Comparison of ENCODE assay signal across 8 cellular contexts in genomic region chr6:159720708-159721107, GRCh38. TPM values are rescaled to one million over a fixed set of nuclear protein-coding genes. Genes with fewer than 3 reads are reported as not detected.
DNase-seq lines count a peak whose midpoint lies in the region; FAIRE-seq and TF ChIP-seq lines count a peak whose summit lies in the region.

No MANE protein-coding gene starts in this region.

- H3K79me2 ChIP-seq in SU-DHL-6 (ENCODE audit: insufficient read depth, low read length) = peaks cover 49% of the 10 kb centered on the region

- DNase-seq in NCI-H2029 (lab: John Stamatoyannopoulos, UW) = peak; percentile 63
- no peak for DNase-seq in NCI-H2029 treated with DMSO at 0.1 percent for 48 hours (lab: John Stamatoyannopoulos, UW)
- DNase-seq in erythroblast (lab: John Stamatoyannopoulos, UW) = peak; percentile 42 to 69
- peak; percentile 60 for DNase-seq in small intestine
- DNase-seq in GDM1 (lab: John Stamatoyannopoulos, UW) = no peak
- no peak for DNase-seq in SIG-M5 treated with dmso at 0.1 percent for 504 hours (lab: John Stamatoyannopoulos, UW; ENCODE audit: unreplicated experiment)

- H4K20me1 ChIP-seq in SU-DHL-6 (ENCODE audit: low read depth, low read length) = no peaks in the 10 kb centered on the region

- TF ChIP-seq CTCF in HEK293 (tag by site-specific recombination; IDR thresholded peaks at IDR 0.05) (peak; percentile 33; the same call in 1 of the 2 replicates), SU-DHL-6 (IDR thresholded peaks at IDR 0.05; ENCODE audit: insufficient read depth, low read length, poor library complexity, severe bottlenecking) (peak; percentile 23)

- no peak overlapping the region for H3K9ac ChIP-seq in SU-DHL-6 (ENCODE audit: low read length)

- no peaks in the 10 kb centered on the region for H3K27me3 ChIP-seq in SU-DHL-6 (ENCODE audit: low read length)
- H3K27me3 ChIP-seq in small intestine (ENCODE audit: control insufficient read depth in 2 of 2, insufficient read depth in 2 of 2, low read length in 2 of 2) = no peaks in the 10 kb centered on the region

- no peak overlapping the region for H3K27ac ChIP-seq in HEK293 (ENCODE audit: extremely low read depth, low read depth, low read length)
- H3K27ac ChIP-seq in SU-DHL-6 (ENCODE audit: low read depth, low read length) = no peak overlapping the region
- no peak overlapping the region for H3K27ac ChIP-seq in small intestine (ENCODE audit: low read depth in 1 of 2, low read length in 1 of 2)

- no peak for FAIRE-seq in small intestine (lab: Jason Lieb, UNC)

- no peak overlapping the region for H3K4me2 ChIP-seq in SU-DHL-6 (ENCODE audit: low read depth, low read length, poor library complexity, severe bottlenecking)

- no peak for TF ChIP-seq POLR2A in erythroblast (IDR thresholded peaks at IDR 0.05; ENCODE audit: low read length)

- H3K36me3 ChIP-seq in HEK293 (ENCODE audit: control insufficient read depth in 2 of 2, insufficient read depth in 1 of 2, low read length in 2 of 2) = peaks cover 9 to 19% of the 10 kb centered on the region in 2 experiments; a peak in 2 of 3 replicates
- no peaks in the 10 kb centered on the region; the same call in 1 of the 2 replicates for H3K36me3 ChIP-seq in SU-DHL-6 (ENCODE audit: low read length)
- H3K36me3 ChIP-seq in small intestine (ENCODE audit: control insufficient read depth in 2 of 2, insufficient read depth in 2 of 2, low read length in 2 of 2) = no peaks in the 10 kb centered on the region

- H3K4me1 ChIP-seq in HEK293 (ENCODE audit: control insufficient read depth, insufficient read depth, low read length) (0 out of 2 replicates have a peak, but pooled peaks cover under 1% of the 10 kb centered on the region), small intestine (ENCODE audit: control insufficient read depth in 2 of 2, insufficient read depth in 1 of 2, low read depth in 1 of 2, low read length in 1 of 2) (peaks cover 0 to 3% of the 10 kb centered on the region in 2 donors)

- CTCF ChIA-PET in HEK293 (lab: Yijun Ruan, JAX) = interaction anchor here (0.6 to 2.7 kb wide), 16 partner anchors 12 to 825 kb away, joined by 3 to 11 read pairs (median 4); partner anchors contain the start of gene TCP1

- H2AFZ ChIP-seq in SU-DHL-6 (ENCODE audit: low read depth, low read length, severe bottlenecking) = no peak overlapping the region

- no peaks in the 10 kb centered on the region for H3K9me3 ChIP-seq in HEK293 (ENCODE audit: control insufficient read depth, insufficient read depth, low read depth, low read length)
- no peaks in the 10 kb centered on the region for H3K9me3 ChIP-seq in SU-DHL-6 (ENCODE audit: insufficient read depth, low read length)
- no peaks in the 10 kb centered on the region for H3K9me3 ChIP-seq in small intestine (ENCODE audit: control insufficient read depth, low read depth)

- WGBS in small intestine, 3 donors = 37 to 61% (median 48%) methylated on average over 7 of the region's 7 CpGs

- H3F3A ChIP-seq in SU-DHL-6 (ENCODE audit: insufficient read depth) = no peaks in the 10 kb centered on the region; the same call in 1 of the 2 replicates

- POLR2A ChIA-PET in HEK293 (lab: Yijun Ruan, JAX) = no interaction called here

- H3K4me3 ChIP-seq in HEK293 (ENCODE audit: low read depth, low read length) (no peak overlapping the region), SU-DHL-6 (ENCODE audit: insufficient read depth, low read length, poor library complexity, severe bottlenecking) (no peak overlapping the region), small intestine (ENCODE audit: low read depth in 1 of 2, low read length in 2 of 2) (no peak overlapping the region)

- H3K9me2 ChIP-seq in SU-DHL-6 (replicated peaks; ENCODE audit: insufficient read depth, low read length) = no peaks in the 10 kb centered on the region

TF ChIP-seq in HEK293, 187 proteins besides CTCF, POLR2A, EP300 and RAD21:
- TF ChIP-seq ZNF37A (tag by site-specific recombination; IDR thresholded peaks at IDR 0.05) (no peak), ZNF654 (tag by site-specific recombination; IDR thresholded peaks at IDR 0.05; ENCODE audit: low read depth) (peak; percentile 49), ZEB2 (tag by site-specific recombination; IDR thresholded peaks at IDR 0.05) (peak; percentile 77)
- TF ChIP-seq, protein P1, sequence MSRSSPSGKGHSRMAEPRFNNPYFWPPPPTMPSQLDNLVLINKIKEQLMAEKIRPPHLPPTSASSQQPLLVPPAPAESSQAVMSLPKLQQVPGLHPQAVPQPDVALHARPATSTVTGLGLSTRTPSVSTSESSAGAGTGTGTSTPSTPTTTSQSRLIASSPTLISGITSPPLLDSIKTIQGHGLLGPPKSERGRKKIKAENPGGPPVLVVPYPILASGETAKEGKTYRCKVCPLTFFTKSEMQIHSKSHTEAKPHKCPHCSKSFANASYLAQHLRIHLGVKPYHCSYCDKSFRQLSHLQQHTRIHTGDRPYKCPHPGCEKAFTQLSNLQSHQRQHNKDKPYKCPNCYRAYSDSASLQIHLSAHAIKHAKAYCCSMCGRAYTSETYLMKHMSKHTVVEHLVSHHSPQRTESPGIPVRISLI (tag by site-specific recombination; IDR thresholded peaks at IDR 0.05) = peak; percentile 89
TF ChIP-seq in HEK293: peak in this region for 3.

RNA-seq across cellular contexts. Expression of gene WTAP, which starts 6.6 kb away (rescaled TPM):
- 10 to 100 TPM; 57.6 to 87.7 (median 65.7) TPM for polyA plus RNA-seq in small intestine

RNA-seq across cellular contexts. Expression of gene SOD2, which starts 27.7 kb away (rescaled TPM):
- 100 to 1,000 TPM in 2 of 3 donors, 10 to 100 TPM in 1; 81.6 to 250 (median 134) TPM for polyA plus RNA-seq in small intestine

RNA-seq across cellular contexts. Expression of gene ACAT2, which starts 41.1 kb away (rescaled TPM):
- 10 to 100 TPM; 12.2 to 55.0 (median 20.1) TPM for polyA plus RNA-seq in small intestine

Comparison
In these comparisons a context has a peak if more than half of its experiments do, and no peak if none do; other contexts are left out.
1. DNase-seq: peak in NCI-H2029 (single experiment), erythroblast (2 of 2) and small intestine (single experiment); none in NCI-H2029 treated with DMSO at 0.1 percent for 48 hours (single experiment), GDM1 (single experiment) and SIG-M5 treated with dmso at 0.1 percent for 504 hours (single experiment).